ENCODE assay signal across 11 cellular contexts in genomic region chr18:11950824-11951223, GRCh38.
"Had no signal": no experiment of that assay in that cellular context is flagged by ENCODE, and none has a peak within 500 bp of the region (broad histone marks: within the 10 kb centered on the region; RNA-seq: fewer than 3 reads in every experiment).

No MANE protein-coding gene starts in this region.

- ATAC-seq: activated CD8-positive, alpha-beta memory T cell treated with anti-CD3 and anti-CD28 coated beads, Interleukin-2, amount 10 ng/mL, durations not matched to agents 7 days and 5 days; activated T-cell treated with anti-CD3 and anti-CD28 coated beads, Interleukin-2, amount 50 U/mL, for 4 hours; stimulated activated memory B cell treated with anti-CD40 and anti-IgM and Interleukin-4, amounts not matched to agents 10 μg/mL and 1 μg/mL and 100 μg/mL, for 72 hours had no signal

- H3K27ac ChIP-seq: transverse colon had no signal

- H3K36me3 ChIP-seq: transverse colon had no signal

- DNase-seq: activated CD4-positive, alpha-beta T cell treated with anti-CD3 and anti-CD28 coated beads for 1 hour; activated CD4-positive, alpha-beta T cell treated with anti-CD3 and anti-CD28 coated beads, Interleukin-2, amount 50 U/mL, for 48 hours; activated CD8-positive, alpha-beta memory T cell treated with anti-CD3 and anti-CD28 coated beads, Interleukin-2, amount 10 ng/mL, durations not matched to agents 7 days and 5 days; activated gamma-delta T cell treated with Interleukin-2 at 50 U/mL for 16 hours; activated naive CD8-positive, alpha-beta T cell treated with anti-CD3 and anti-CD28 coated beads for 36 hours; activated T-cell treated with anti-CD3 and anti-CD28 coated beads, Interleukin-2, amount 50 U/mL, for 4 hours; hypothalamus; kidney glomerular epithelial cell; transverse colon had no signal

- H3K4me3 ChIP-seq: skin epidermis, transverse colon had no signal

- H3K9me3 ChIP-seq: transverse colon had no signal

- H3K27me3 ChIP-seq: transverse colon had no signal
